In genomic region chr17:7014995-7015586, GRCh38 we compare ENCODE assay signal across 8 cellular contexts. TPM values are rescaled to one million over a fixed set of nuclear protein-coding genes. Genes with fewer than 3 reads are reported as not detected.
DNase-seq lines count a peak whose midpoint lies in the region; ATAC-seq and TF ChIP-seq lines count a peak whose summit lies in the region.

No MANE protein-coding gene starts in this region.

- H3K27me3 Mint-ChIP-seq in mesothelial cell of epicardium (ENCODE audit: low read depth) = no peaks in the 10 kb centered on the region

- DNase-seq in cardiac muscle cell (ENCODE audit: low read depth in 1 of 2, low spot score in 1 of 2) (peak in 1 of 2 donors; percentile 66), left ventricle myocardium superior (no peak), cardiac fibroblast (ENCODE audit: low read depth in 2 of 2) (peak; percentile 46 to 71), mesothelial cell of epicardium (ENCODE audit: low spot score in 2 of 2, unreplicated experiment in 2 of 2) (no peak), 8988T (no peak)
- peak; percentile 75 to 77 for DNase-seq in stimulated activated CD8-positive, alpha-beta memory T cell treated with anti-CD3 and anti-CD28 coated beads, Interleukin-7, amount 100 ng/mL, for 4 hours (ENCODE audit: low read depth in 2 of 2)

- peak overlapping the region; percentile 99 for H3K27ac ChIP-seq in cardiac muscle cell

- H3K27me3 ChIP-seq in cardiac muscle cell = no peaks in the 10 kb centered on the region

- intact Hi-C loops in left ventricle myocardium superior (cut with micrococcal nuclease) = no loop called here

- H3K4me1 ChIP-seq in cardiac muscle cell (ENCODE audit: low read depth) = peaks cover 19% of the 10 kb centered on the region

- peak overlapping the region; percentile 97 for H3K27ac Mint-ChIP-seq in mesothelial cell of epicardium

- peaks cover 51% of the 10 kb centered on the region for H3K4me1 Mint-ChIP-seq in mesothelial cell of epicardium

- no peaks in the 10 kb centered on the region for H3K36me3 ChIP-seq in cardiac muscle cell

- peak overlapping the region; percentile 82 for H3K4me3 ChIP-seq in cardiac muscle cell
- H3K4me3 ChIP-seq in WI38 (ENCODE audit: low read depth, low read length) = peak overlapping the region; percentile 99
- peak overlapping the region; percentile 59 to 75 for H3K4me3 ChIP-seq in cardiac fibroblast (replicated peaks in 1 of 2; ENCODE audit: low read depth in 2 of 2, low read length in 2 of 2)

- ATAC-seq in left ventricle myocardium superior (no peak), HG03342 (IDR thresholded peaks at IDR 0.05; ENCODE audit: unreplicated experiment) (peak; percentile 14)

- no peaks in the 10 kb centered on the region for H3K9me3 ChIP-seq in cardiac muscle cell (ENCODE audit: low read depth)

- no peaks in the 10 kb centered on the region for H3K36me3 Mint-ChIP-seq in mesothelial cell of epicardium

- no peaks in the 10 kb centered on the region for H3K9me3 Mint-ChIP-seq in mesothelial cell of epicardium

- TF ChIP-seq CTCF in cardiac muscle cell (IDR thresholded peaks at IDR 0.05; ENCODE audit: low read depth, low read length) = no peak
- TF ChIP-seq CTCF in WI38 (IDR thresholded peaks at IDR 0.05; ENCODE audit: low read depth, low read length) = no peak; the same call in 1 of the 2 replicates
- no peak for TF ChIP-seq CTCF in cardiac fibroblast (IDR thresholded peaks at IDR 0.05; ENCODE audit: low read depth, low read length)
- peak; percentile 65 for TF ChIP-seq CTCF in mesothelial cell of epicardium (IDR thresholded peaks at IDR 0.05; ENCODE audit: unreplicated experiment)

- peak overlapping the region; percentile 80 for H3K4me3 Mint-ChIP-seq in mesothelial cell of epicardium

RNA-seq across cellular contexts. Expression of gene RNASEK, which starts 2.7 kb away (rescaled TPM):
- 241 and 275 TPM in 2 replicates for total RNA-seq in cardiac muscle cell
- 594 and 672 TPM in 2 replicates for polyA plus RNA-seq in cardiac muscle cell
- total RNA-seq in left ventricle myocardium superior = 174 TPM
- 154 to 166 TPM (median 159 TPM) in 3 replicates for total RNA-seq in mesothelial cell of epicardium

RNA-seq across cellular contexts. Expression of gene BCL6B, which starts 7.8 kb away (rescaled TPM):
- total RNA-seq in cardiac muscle cell (0.11 and 1.7 TPM in 2 replicates), left ventricle myocardium superior (13.1 TPM), mesothelial cell of epicardium (0.22 to 0.34 TPM in 2 of 3 replicates, not detected in the other)
- polyA plus RNA-seq in cardiac muscle cell = not detected in 2 replicates

RNA-seq across cellular contexts. Expression of gene ALOX12, which starts 19.2 kb away (rescaled TPM):
- total RNA-seq in cardiac muscle cell = 0.85 and 1.7 TPM in 2 replicates
- polyA plus RNA-seq in cardiac muscle cell = 2.5 and 5.0 TPM in 2 replicates
- not detected for total RNA-seq in left ventricle myocardium superior
- total RNA-seq in mesothelial cell of epicardium = 0.22 to 0.40 TPM in 2 of 3 replicates, not detected in the other

RNA-seq across cellular contexts. Expression of gene SLC16A13, which starts 20.7 kb away (rescaled TPM):
- total RNA-seq in cardiac muscle cell (3.7 and 4.0 TPM in 2 replicates), left ventricle myocardium superior (1.2 TPM), mesothelial cell of epicardium (10.4 to 10.7 TPM (median 10.7 TPM) in 3 replicates)
- 5.8 and 7.2 TPM in 2 replicates for polyA plus RNA-seq in cardiac muscle cell

RNA-seq across cellular contexts. Expression of gene SLC16A11, which starts 28.8 kb away (rescaled TPM):
- total RNA-seq in cardiac muscle cell (0.39 and 1.1 TPM in 2 replicates), left ventricle myocardium superior (0.47 TPM), mesothelial cell of epicardium (4.1 to 5.1 TPM (median 4.2 TPM) in 3 replicates)
- 3.8 and 6.4 TPM in 2 replicates for polyA plus RNA-seq in cardiac muscle cell

Comparison
In these comparisons a context has a peak if more than half of its experiments do, and no peak if none do; other contexts are left out.
1. DNase-seq: peak in cardiac fibroblast (2 of 2) and stimulated activated CD8-positive, alpha-beta memory T cell treated with anti-CD3 and anti-CD28 coated beads, Interleukin-7, amount 100 ng/mL, for 4 hours (2 of 2); none in left ventricle myocardium superior (single experiment), mesothelial cell of epicardium (0 of 2) and 8988T (single experiment).
2. Peak in every context shown above with its lines, with median percentiles within 50 percentile points of each other: H3K4me3 ChIP-seq.